In genomic region chr2:232137748-232138147, GRCh38 we compare ENCODE assay signal across 25 cellular contexts.
DNase-seq lines count a peak whose midpoint lies in the region; ATAC-seq and TF ChIP-seq lines count a peak whose summit lies in the region.
"Had no signal": no experiment of that assay in that cellular context is flagged by ENCODE, and none has a peak within 500 bp of the region (broad histone marks: within the 10 kb centered on the region; RNA-seq: fewer than 3 reads in every experiment).

No MANE protein-coding gene starts in this region.

- TF ChIP-seq CTCF in heart left ventricle (IDR thresholded peaks at IDR 0.05), result no peak

- peaks cover 0 to 14% (median 2%) of the 10 kb centered on the region in 12 donors for H3K4me1 ChIP-seq in heart left ventricle
- H3K4me1 ChIP-seq in thymus (ENCODE audit: control insufficient read depth, insufficient read depth, low read length), result peaks cover 38% of the 10 kb centered on the region
- H3K4me1 ChIP-seq: ascending aorta, parathyroid adenoma, uterus had no signal

- no peak overlapping the region for H3K27ac ChIP-seq in heart left ventricle
- peak overlapping the region; percentile 38 for H3K27ac ChIP-seq in thymus (ENCODE audit: low read depth)
- H3K27ac ChIP-seq: ascending aorta, hepatocyte, parathyroid adenoma, skin epidermis, uterus had no signal

- H3K9me3 ChIP-seq in heart left ventricle, result no peaks in the 10 kb centered on the region
- H3K9me3 ChIP-seq in thymus (ENCODE audit: control insufficient read depth), result no peaks in the 10 kb centered on the region
- H3K9me3 ChIP-seq: ascending aorta, MG63, uterus had no signal

- no peak for TF ChIP-seq POLR2A in heart left ventricle (IDR thresholded peaks at IDR 0.05)

- H3K27me3 ChIP-seq in heart left ventricle (no peaks in the 10 kb centered on the region), thymus (ENCODE audit: control insufficient read depth, insufficient read depth) (no peaks in the 10 kb centered on the region)
- H3K27me3 ChIP-seq: ascending aorta, hepatocyte, MG63, uterus had no signal

- intact Hi-C loops in heart left ventricle (cut with DNase I), result loop anchor here in 1 of 10 donors (2.0 kb wide), 1 partner anchor 213 kb away; no protein-coding TSS in a partner anchor
- intact Hi-C loops in cardiac septum (cut with DNase I), result no loop called here

- no peak for DNase-seq in heart left ventricle
- DNase-seq in cardiac septum (ENCODE audit: low spot score), result no peak
- peak; percentile 42 for DNase-seq in MV-4-11 (lab: John Stamatoyannopoulos, UW)
- DNase-seq in dermis blood vessel endothelial cell, result peak; percentile 82
- DNase-seq in SHP77 treated with DMSO at 0.1 percent for 48 hours (lab: John Stamatoyannopoulos, UW), result no peak
- DNase-seq in HK-2 (ENCODE audit: unreplicated experiment), result no peak
- no peak for DNase-seq in NOMO-1 (lab: John Stamatoyannopoulos, UW; ENCODE audit: unreplicated experiment in 2 of 2)
- DNase-seq: activated CD4-positive, CD25-positive, alpha-beta regulatory T cell treated with anti-CD3 and anti-CD28 coated beads, Interleukin-2, amount 50 U/mL, for 72 hours; activated CD8-positive, alpha-beta memory T cell treated with anti-CD3 and anti-CD28 coated beads, Interleukin-2, amount 10 ng/mL, durations not matched to agents 7 days and 5 days; effector memory CD8-positive, alpha-beta T cell; GDM1; islet precursor cell; mammary epithelial cell; natural killer cell; NCI-H1930; NCI-H446 treated with DMSO at 0.1 percent for 48 hours; stimulated activated CD4-positive, alpha-beta T cell treated with anti-CD3 and anti-CD28 coated beads, Interleukin-4, amount 100 ng/mL, for 24 hours; uterus had no signal

- H3K36me3 ChIP-seq in heart left ventricle, result peaks cover 0 to 15% (median 4%) of the 10 kb centered on the region in 9 donors
- peaks cover 5% of the 10 kb centered on the region for H3K36me3 ChIP-seq in thymus (ENCODE audit: control insufficient read depth, insufficient read depth)
- H3K36me3 ChIP-seq: uterus had no signal

- WGBS in heart left ventricle, 4 donors, result 46 to 58% (median 52%) methylated on average over 3 of the region's 3 CpGs
- 7% methylated on average over 3 of the region's 3 CpGs for WGBS in thymus

- no peak overlapping the region for H3K4me3 ChIP-seq in heart left ventricle
- H3K4me3 ChIP-seq in thymus (ENCODE audit: low read length), result no peak overlapping the region
- H3K4me3 ChIP-seq: ascending aorta, GM12878, hepatocyte, MG63, skin epidermis, uterus had no signal

- peak in 3 of 4 donors; percentile 24 to 62 (median 49) for ATAC-seq in heart left ventricle
- ATAC-seq: activated CD8-positive, alpha-beta memory T cell treated with anti-CD3 and anti-CD28 coated beads, Interleukin-2, amount 10 ng/mL, durations not matched to agents 7 days and 5 days; effector memory CD8-positive, alpha-beta T cell; GM12878; natural killer cell had no signal

Comparison
In these comparisons a context has a peak if more than half of its experiments do, and no peak if none do; other contexts are left out.
1. DNase-seq: peak in MV-4-11 (single experiment) and dermis blood vessel endothelial cell (single experiment); none in heart left ventricle (0 of 5), cardiac septum (single experiment), SHP77 treated with DMSO at 0.1 percent for 48 hours (single experiment), HK-2 (single experiment) and NOMO-1 (0 of 2).